ENCODE assay signal across 8 cellular contexts in genomic region chr14:49868720-49869114, GRCh38. TPM values are rescaled to one million over a fixed set of nuclear protein-coding genes. Genes with fewer than 3 reads are reported as not detected.
DNase-seq lines count a peak whose midpoint lies in the region; ATAC-seq and TF ChIP-seq lines count a peak whose summit lies in the region.

No MANE protein-coding gene starts in this region.

- H3K4ac ChIP-seq in neuronal stem cell (ENCODE audit: low read length), result no peak overlapping the region

- peak overlapping the region; percentile 91 for H3K4me3 ChIP-seq in CD4-positive, CD25-positive, alpha-beta regulatory T cell (ENCODE audit: low read depth, low read length)
- H3K4me3 ChIP-seq in MM.1S (ENCODE audit: low read length) (peak overlapping the region; percentile 59), ectodermal cell (ENCODE audit: insufficient read depth, low read depth, low read length) (peak overlapping the region; percentile 41), neuronal stem cell (ENCODE audit: low read length in 2 of 2) (peak overlapping the region in 1 of 2 donors; percentile 75)

- H3K79me2 ChIP-seq in MM.1S (ENCODE audit: low read length), result no peaks in the 10 kb centered on the region

- H3K4me1 Mint-ChIP-seq in CD4-positive, CD25-positive, alpha-beta regulatory T cell, result peaks cover 5 to 22% (median 9%) of the 10 kb centered on the region in 4 donors

- H2BK15ac ChIP-seq in neuronal stem cell (ENCODE audit: low read length), result no peak overlapping the region

- H3K36me3 ChIP-seq in CD4-positive, CD25-positive, alpha-beta regulatory T cell (ENCODE audit: control insufficient read depth, insufficient read depth, low read length), result no peaks in the 10 kb centered on the region
- no peaks in the 10 kb centered on the region for H3K36me3 ChIP-seq in MM.1S (replicated peaks; ENCODE audit: insufficient read depth, low read length)
- H3K36me3 ChIP-seq in ectodermal cell (ENCODE audit: control insufficient read depth, insufficient read depth, low read length), result no peaks in the 10 kb centered on the region
- H3K36me3 ChIP-seq in neuronal stem cell (replicated peaks in 1 of 2; ENCODE audit: control insufficient read depth in 2 of 2, insufficient read depth in 2 of 2, low read length in 2 of 2), result no peaks in the 10 kb centered on the region

- no peak overlapping the region for H4K91ac ChIP-seq in neuronal stem cell (ENCODE audit: low read depth, low read length, poor library complexity)

- no peak overlapping the region for H3K23ac ChIP-seq in neuronal stem cell (ENCODE audit: low read depth, low read length, poor library complexity)

- H3K27me3 Mint-ChIP-seq in CD4-positive, CD25-positive, alpha-beta regulatory T cell, result peaks cover 4% of the 10 kb centered on the region

- H3K4me1 ChIP-seq in CD4-positive, CD25-positive, alpha-beta regulatory T cell (ENCODE audit: control insufficient read depth, insufficient read depth, low read length, poor library complexity, severe bottlenecking), result peaks cover 34% of the 10 kb centered on the region
- H3K4me1 ChIP-seq in MM.1S (ENCODE audit: low read length) (peaks cover 13% of the 10 kb centered on the region), ectodermal cell (ENCODE audit: control insufficient read depth, insufficient read depth, low read length) (no peaks in the 10 kb centered on the region), neuronal stem cell (ENCODE audit: control insufficient read depth in 2 of 2, insufficient read depth in 1 of 2, low read depth in 1 of 2, low read length in 2 of 2) (peaks cover 0 to 2% of the 10 kb centered on the region in 2 donors)

- H3K4me3 Mint-ChIP-seq in CD4-positive, CD25-positive, alpha-beta regulatory T cell, result peak overlapping the region; percentile 79 to 96 (median 90)

- 82 to 93% methylated on average over 5 of the region's 5 CpGs for WGBS in ectodermal cell, 2 experiments
- no CpG with 5 or more reads among the region's 5 CpGs for WGBS in neuronal stem cell (ENCODE audit: extremely low coverage in 2 of 2, insufficient read length in 2 of 2, insufficient replicate concordance in 1 of 2), 2 donors

- no peak overlapping the region for H3K18ac ChIP-seq in neuronal stem cell (ENCODE audit: low read length)

- no peak overlapping the region for H2BK120ac ChIP-seq in neuronal stem cell (ENCODE audit: low read depth, low read length)

- DNase-seq in CD4-positive, CD25-positive, alpha-beta regulatory T cell, result no peak
- no peak for DNase-seq in MM.1S
- DNase-seq in neuronal stem cell (ENCODE audit: low spot score), result no peak
- DNase-seq in Kasumi-1 (lab: John Stamatoyannopoulos, UW), result no peak
- no peak for DNase-seq in iPS-NIHi11 (ENCODE audit: low spot score)
- no peak for DNase-seq in stimulated activated CD8-positive, alpha-beta memory T cell treated with anti-CD3 and anti-CD28 coated beads, Interleukin-4, amount 100 ng/mL, for 48 hours

- no peak for ATAC-seq in CD4-positive, CD25-positive, alpha-beta regulatory T cell (ENCODE audit: low read depth in 2 of 2)
- no peak for ATAC-seq in HG03097 (IDR thresholded peaks at IDR 0.05; ENCODE audit: low FRiP score, unreplicated experiment)

- H3K27ac ChIP-seq in CD4-positive, CD25-positive, alpha-beta regulatory T cell (ENCODE audit: insufficient read depth, low read length, poor library complexity, severe bottlenecking), result peak overlapping the region; percentile 94
- H3K27ac ChIP-seq in MM.1S (ENCODE audit: low read length) (peak overlapping the region; percentile 79; the same call in 1 of the 2 replicates), ectodermal cell (ENCODE audit: insufficient read depth, low read depth, low read length, poor library complexity, severe bottlenecking) (no peak overlapping the region), neuronal stem cell (replicated peaks; ENCODE audit: low read length) (no peak overlapping the region)

- H3K27ac Mint-ChIP-seq in CD4-positive, CD25-positive, alpha-beta regulatory T cell, result peak overlapping the region; percentile 96 to 99 (median 98)

- no peaks in the 10 kb centered on the region for H3K79me1 ChIP-seq in neuronal stem cell (ENCODE audit: low read depth, low read length)

- no peaks in the 10 kb centered on the region for H3K36me3 Mint-ChIP-seq in CD4-positive, CD25-positive, alpha-beta regulatory T cell

- H2AFZ ChIP-seq in MM.1S (ENCODE audit: low read length), result 0 out of 2 replicates have a peak overlapping the region, but pooled peaks have one; percentile 40
- peak overlapping the region; percentile 95 for H2AFZ ChIP-seq in neuronal stem cell (ENCODE audit: low read length)

- H3F3A ChIP-seq in MM.1S (ENCODE audit: insufficient read depth, low read length), result peaks cover 8% of the 10 kb centered on the region

- H4K8ac ChIP-seq in neuronal stem cell (ENCODE audit: low read depth, low read length), result no peak overlapping the region

- no peaks in the 10 kb centered on the region for H4K20me1 ChIP-seq in MM.1S (ENCODE audit: insufficient read depth, low read length)

- no peak overlapping the region for H2BK5ac ChIP-seq in neuronal stem cell (ENCODE audit: low read length)

- H2AK5ac ChIP-seq in neuronal stem cell (ENCODE audit: low read depth, low read length), result no peak overlapping the region

- H3K27me3 ChIP-seq in CD4-positive, CD25-positive, alpha-beta regulatory T cell (ENCODE audit: control insufficient read depth, insufficient read depth, low read length), result no peaks in the 10 kb centered on the region
- no peaks in the 10 kb centered on the region for H3K27me3 ChIP-seq in MM.1S (replicated peaks; ENCODE audit: insufficient read depth, low read length)
- peaks cover 13% of the 10 kb centered on the region for H3K27me3 ChIP-seq in ectodermal cell (ENCODE audit: control insufficient read depth, insufficient read depth, low read length, poor library complexity, severe bottlenecking)
- H3K27me3 ChIP-seq in neuronal stem cell (ENCODE audit: control insufficient read depth in 3 of 3, insufficient read depth in 3 of 3, low read depth in 1 of 3, low read length in 3 of 3), result no peaks in the 10 kb centered on the region

- no peak overlapping the region for H2BK12ac ChIP-seq in neuronal stem cell (ENCODE audit: low read length)

- H3K9me3 ChIP-seq in CD4-positive, CD25-positive, alpha-beta regulatory T cell (ENCODE audit: control insufficient read depth in 2 of 2, low read length in 2 of 2), result no peaks in the 10 kb centered on the region
- H3K9me3 ChIP-seq in MM.1S (replicated peaks; ENCODE audit: insufficient read depth, low read length), result no peaks in the 10 kb centered on the region
- H3K9me3 ChIP-seq in ectodermal cell (ENCODE audit: control insufficient read depth, low read length), result no peaks in the 10 kb centered on the region
- H3K9me3 ChIP-seq in neuronal stem cell (replicated peaks in 1 of 2; ENCODE audit: control insufficient read depth in 2 of 2, insufficient read depth in 1 of 2, low read depth in 1 of 2, low read length in 2 of 2), result no peaks in the 10 kb centered on the region

- H3K4me2 ChIP-seq in MM.1S (ENCODE audit: low read depth, low read length) (peak overlapping the region; percentile 75), neuronal stem cell (ENCODE audit: insufficient read depth, low read length, poor library complexity, severe bottlenecking) (peak overlapping the region; percentile 72)

- peak overlapping the region; percentile 55; the same call in 1 of the 2 replicates for H3K9ac ChIP-seq in MM.1S (ENCODE audit: low read length)
- no peak overlapping the region for H3K9ac ChIP-seq in neuronal stem cell (ENCODE audit: low read depth, low read length, poor library complexity)

- peaks cover 0 to 1% (median 0%) of the 10 kb centered on the region in 7 donors for H3K9me3 Mint-ChIP-seq in CD4-positive, CD25-positive, alpha-beta regulatory T cell

- no peak overlapping the region for H3K14ac ChIP-seq in neuronal stem cell (ENCODE audit: low read length)

- H3K9me2 ChIP-seq in MM.1S (replicated peaks; ENCODE audit: insufficient read depth, low read length), result no peaks in the 10 kb centered on the region

- no peak for TF ChIP-seq CTCF in MM.1S (IDR thresholded peaks at IDR 0.05; ENCODE audit: low read length)

RNA-seq across cellular contexts. Expression of gene NEMF, which starts 16.1 kb away (rescaled TPM):
- total RNA-seq in CD4-positive, CD25-positive, alpha-beta regulatory T cell, result 79.6 TPM
- polyA plus RNA-seq in CD4-positive, CD25-positive, alpha-beta regulatory T cell, result 10 to 100 TPM; 32.6 to 40.5 (median 36.1) TPM
- polyA plus RNA-seq in ectodermal cell (2013, experiment 1 of 4), result 56.0 TPM
- 58.8 TPM for polyA plus RNA-seq in ectodermal cell (2013, experiment 2 of 4)
- polyA plus RNA-seq in ectodermal cell (2013, experiment 3 of 4), result 48.3 TPM
- 55.5 TPM for polyA plus RNA-seq in ectodermal cell (2013, experiment 4 of 4)
- 62.0 TPM for polyA plus RNA-seq in neuronal stem cell (2013, experiment 1 of 2)
- 63.9 TPM for polyA plus RNA-seq in neuronal stem cell (2013, experiment 2 of 2)

RNA-seq across cellular contexts. Expression of gene ARF6, which starts 24.2 kb away (rescaled TPM):
- 94.6 TPM for total RNA-seq in CD4-positive, CD25-positive, alpha-beta regulatory T cell
- 100 to 1,000 TPM; 148 to 171 (median 153) TPM for polyA plus RNA-seq in CD4-positive, CD25-positive, alpha-beta regulatory T cell
- 58.3 TPM for polyA plus RNA-seq in ectodermal cell (2013, experiment 1 of 4)
- polyA plus RNA-seq in ectodermal cell (2013, experiment 2 of 4), result 62.3 TPM
- polyA plus RNA-seq in ectodermal cell (2013, experiment 3 of 4), result 43.1 TPM
- 42.4 TPM for polyA plus RNA-seq in ectodermal cell (2013, experiment 4 of 4)
- 26.5 TPM for polyA plus RNA-seq in neuronal stem cell (2013, experiment 1 of 2)
- 27.2 TPM for polyA plus RNA-seq in neuronal stem cell (2013, experiment 2 of 2)

Comparison
In these comparisons a context has a peak if more than half of its experiments do, and no peak if none do; other contexts are left out.
1. H3K27ac ChIP-seq: peak in CD4-positive, CD25-positive, alpha-beta regulatory T cell (single experiment) and MM.1S (single experiment); none in ectodermal cell (single experiment) and neuronal stem cell (single experiment).